11 cellular contexts compared by ENCODE assay signal in genomic region chr3:126912027-126912422, GRCh38.
DNase-seq lines count a peak whose midpoint lies in the region; ATAC-seq lines count a peak whose summit lies in the region.
"Had no signal": no experiment of that assay in that cellular context is flagged by ENCODE, and none has a peak within 500 bp of the region (broad histone marks: within the 10 kb centered on the region; RNA-seq: fewer than 3 reads in every experiment).

No MANE protein-coding gene starts in this region.

- no peaks in the 10 kb centered on the region for H3K27me3 ChIP-seq in muscle layer of duodenum (ENCODE audit: low read depth, low read length)

- no peaks in the 10 kb centered on the region for H3K27me3 Mint-ChIP-seq in activated naive CD8-positive, alpha-beta T cell treated with anti-CD3 and anti-CD28 coated beads, Interleukin-2, amount 10 ng/mL, durations not matched to agents 7 days and 5 days

- H3K27ac Mint-ChIP-seq in activated naive CD8-positive, alpha-beta T cell treated with anti-CD3 and anti-CD28 coated beads, Interleukin-2, amount 10 ng/mL, durations not matched to agents 7 days and 5 days: peak overlapping the region; percentile 84

- POLR2A ChIA-PET in activated naive CD8-positive, alpha-beta T cell treated with anti-CD3 and anti-CD28 coated beads, Interleukin-2, amount 10 ng/mL, durations not matched to agents 7 days and 5 days (lab: Charles Lee): interaction anchor here (1.3 kb wide), 1 partner anchor 24 kb away, joined by 5 read pairs; no protein-coding TSS in a partner anchor

- no peak overlapping the region for H3K4me3 ChIP-seq in muscle layer of duodenum (ENCODE audit: low read depth in 1 of 2, low read length in 2 of 2)

- peaks cover 2% of the 10 kb centered on the region for H3K9me3 Mint-ChIP-seq in activated naive CD8-positive, alpha-beta T cell treated with anti-CD3 and anti-CD28 coated beads, Interleukin-2, amount 10 ng/mL, durations not matched to agents 7 days and 5 days

- DNase-seq in CD1c-positive myeloid dendritic cell (ENCODE audit: extremely low spot score) (peak; percentile 80), NCI-H524 (lab: John Stamatoyannopoulos, UW) (no peak), OCI-M1 (lab: John Stamatoyannopoulos, UW) (no peak), hypothalamus (lab: John Stamatoyannopoulos, UW) (no peak)
- no peak for DNase-seq in activated naive CD8-positive, alpha-beta T cell treated with anti-CD3 and anti-CD28 coated beads, Interleukin-2, amount 10 ng/mL, durations not matched to agents 7 days and 5 days
- DNase-seq: cortex of kidney, DMS79 treated with DMSO at 0.1 percent for 48 hours had no signal

- peak overlapping the region; percentile 77 for H3K4me3 Mint-ChIP-seq in activated naive CD8-positive, alpha-beta T cell treated with anti-CD3 and anti-CD28 coated beads, Interleukin-2, amount 10 ng/mL, durations not matched to agents 7 days and 5 days

- H3K4me1 ChIP-seq in muscle layer of duodenum (ENCODE audit: control insufficient read depth in 1 of 2, insufficient read depth in 2 of 2, low read length in 2 of 2): no peaks in the 10 kb centered on the region

- no peaks in the 10 kb centered on the region for H3K9me3 ChIP-seq in muscle layer of duodenum (ENCODE audit: control insufficient read depth in 1 of 2, low read length in 2 of 2)
- H3K9me3 ChIP-seq: neutrophil had no signal

- H3K4me1 Mint-ChIP-seq in activated naive CD8-positive, alpha-beta T cell treated with anti-CD3 and anti-CD28 coated beads, Interleukin-2, amount 10 ng/mL, durations not matched to agents 7 days and 5 days: peaks cover 51% of the 10 kb centered on the region

- ATAC-seq in HG02588 (IDR thresholded peaks at IDR 0.05; ENCODE audit: unreplicated experiment) (peak; percentile 2), GM19395 (IDR thresholded peaks at IDR 0.05; ENCODE audit: unreplicated experiment) (no peak)
- ATAC-seq in activated naive CD8-positive, alpha-beta T cell treated with anti-CD3 and anti-CD28 coated beads, Interleukin-2, amount 10 ng/mL, durations not matched to agents 7 days and 5 days (ENCODE audit: low read depth): peak; percentile 14

- H3K36me3 ChIP-seq in muscle layer of duodenum (ENCODE audit: control insufficient read depth in 1 of 2, insufficient read depth in 2 of 2, low read length in 2 of 2): peaks cover 3 to 12% of the 10 kb centered on the region in 2 donors
- H3K36me3 ChIP-seq: neutrophil had no signal

- peaks cover 5% of the 10 kb centered on the region for H3K36me3 Mint-ChIP-seq in activated naive CD8-positive, alpha-beta T cell treated with anti-CD3 and anti-CD28 coated beads, Interleukin-2, amount 10 ng/mL, durations not matched to agents 7 days and 5 days

- peak overlapping the region; percentile 14 for H3K27ac ChIP-seq in muscle layer of duodenum (ENCODE audit: low read length)
- H3K27ac ChIP-seq: neutrophil had no signal
